Comparison of ENCODE assay signal across 1 cellular context in the genomic region with DNA sequence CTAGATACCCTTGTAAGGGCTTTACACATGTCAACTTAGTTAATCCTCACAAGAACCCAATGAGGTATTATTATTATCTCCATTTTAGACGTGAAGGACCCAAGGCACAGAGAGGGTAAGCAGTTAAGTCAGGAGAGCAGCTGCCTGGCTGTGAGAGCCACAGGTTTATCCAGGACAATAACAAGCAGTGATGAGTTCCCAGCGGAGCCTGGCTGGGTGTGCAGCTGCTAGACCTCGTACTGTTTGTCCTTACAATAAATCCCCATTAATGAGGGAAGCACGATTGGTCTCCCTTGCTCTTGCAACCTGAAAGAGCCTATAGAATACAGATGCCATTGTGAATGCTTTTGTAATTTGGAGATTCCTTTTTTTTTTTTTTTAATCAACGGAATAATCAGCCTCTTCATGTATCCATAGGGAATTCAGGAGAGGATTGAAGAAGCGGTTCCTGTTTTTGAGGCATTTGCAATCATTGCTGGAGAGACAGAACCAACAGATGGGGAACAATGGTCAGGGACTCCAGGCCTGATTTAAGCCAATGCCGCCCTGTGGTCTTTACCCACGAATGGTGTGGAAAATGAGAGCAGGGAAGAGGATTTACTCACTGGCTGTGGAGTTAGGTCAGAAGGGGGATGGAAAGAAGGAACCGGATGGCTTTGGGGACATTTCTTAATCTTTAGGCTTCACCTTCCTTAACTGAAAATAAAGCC.
TF ChIP-seq lines count a peak whose summit lies in the region.

No MANE protein-coding gene starts in this region.

TF ChIP-seq in GM23338, 12 proteins besides CTCF, POLR2A, EP300 and RAD21 (continued from another document):
- TF ChIP-seq, protein P1, sequence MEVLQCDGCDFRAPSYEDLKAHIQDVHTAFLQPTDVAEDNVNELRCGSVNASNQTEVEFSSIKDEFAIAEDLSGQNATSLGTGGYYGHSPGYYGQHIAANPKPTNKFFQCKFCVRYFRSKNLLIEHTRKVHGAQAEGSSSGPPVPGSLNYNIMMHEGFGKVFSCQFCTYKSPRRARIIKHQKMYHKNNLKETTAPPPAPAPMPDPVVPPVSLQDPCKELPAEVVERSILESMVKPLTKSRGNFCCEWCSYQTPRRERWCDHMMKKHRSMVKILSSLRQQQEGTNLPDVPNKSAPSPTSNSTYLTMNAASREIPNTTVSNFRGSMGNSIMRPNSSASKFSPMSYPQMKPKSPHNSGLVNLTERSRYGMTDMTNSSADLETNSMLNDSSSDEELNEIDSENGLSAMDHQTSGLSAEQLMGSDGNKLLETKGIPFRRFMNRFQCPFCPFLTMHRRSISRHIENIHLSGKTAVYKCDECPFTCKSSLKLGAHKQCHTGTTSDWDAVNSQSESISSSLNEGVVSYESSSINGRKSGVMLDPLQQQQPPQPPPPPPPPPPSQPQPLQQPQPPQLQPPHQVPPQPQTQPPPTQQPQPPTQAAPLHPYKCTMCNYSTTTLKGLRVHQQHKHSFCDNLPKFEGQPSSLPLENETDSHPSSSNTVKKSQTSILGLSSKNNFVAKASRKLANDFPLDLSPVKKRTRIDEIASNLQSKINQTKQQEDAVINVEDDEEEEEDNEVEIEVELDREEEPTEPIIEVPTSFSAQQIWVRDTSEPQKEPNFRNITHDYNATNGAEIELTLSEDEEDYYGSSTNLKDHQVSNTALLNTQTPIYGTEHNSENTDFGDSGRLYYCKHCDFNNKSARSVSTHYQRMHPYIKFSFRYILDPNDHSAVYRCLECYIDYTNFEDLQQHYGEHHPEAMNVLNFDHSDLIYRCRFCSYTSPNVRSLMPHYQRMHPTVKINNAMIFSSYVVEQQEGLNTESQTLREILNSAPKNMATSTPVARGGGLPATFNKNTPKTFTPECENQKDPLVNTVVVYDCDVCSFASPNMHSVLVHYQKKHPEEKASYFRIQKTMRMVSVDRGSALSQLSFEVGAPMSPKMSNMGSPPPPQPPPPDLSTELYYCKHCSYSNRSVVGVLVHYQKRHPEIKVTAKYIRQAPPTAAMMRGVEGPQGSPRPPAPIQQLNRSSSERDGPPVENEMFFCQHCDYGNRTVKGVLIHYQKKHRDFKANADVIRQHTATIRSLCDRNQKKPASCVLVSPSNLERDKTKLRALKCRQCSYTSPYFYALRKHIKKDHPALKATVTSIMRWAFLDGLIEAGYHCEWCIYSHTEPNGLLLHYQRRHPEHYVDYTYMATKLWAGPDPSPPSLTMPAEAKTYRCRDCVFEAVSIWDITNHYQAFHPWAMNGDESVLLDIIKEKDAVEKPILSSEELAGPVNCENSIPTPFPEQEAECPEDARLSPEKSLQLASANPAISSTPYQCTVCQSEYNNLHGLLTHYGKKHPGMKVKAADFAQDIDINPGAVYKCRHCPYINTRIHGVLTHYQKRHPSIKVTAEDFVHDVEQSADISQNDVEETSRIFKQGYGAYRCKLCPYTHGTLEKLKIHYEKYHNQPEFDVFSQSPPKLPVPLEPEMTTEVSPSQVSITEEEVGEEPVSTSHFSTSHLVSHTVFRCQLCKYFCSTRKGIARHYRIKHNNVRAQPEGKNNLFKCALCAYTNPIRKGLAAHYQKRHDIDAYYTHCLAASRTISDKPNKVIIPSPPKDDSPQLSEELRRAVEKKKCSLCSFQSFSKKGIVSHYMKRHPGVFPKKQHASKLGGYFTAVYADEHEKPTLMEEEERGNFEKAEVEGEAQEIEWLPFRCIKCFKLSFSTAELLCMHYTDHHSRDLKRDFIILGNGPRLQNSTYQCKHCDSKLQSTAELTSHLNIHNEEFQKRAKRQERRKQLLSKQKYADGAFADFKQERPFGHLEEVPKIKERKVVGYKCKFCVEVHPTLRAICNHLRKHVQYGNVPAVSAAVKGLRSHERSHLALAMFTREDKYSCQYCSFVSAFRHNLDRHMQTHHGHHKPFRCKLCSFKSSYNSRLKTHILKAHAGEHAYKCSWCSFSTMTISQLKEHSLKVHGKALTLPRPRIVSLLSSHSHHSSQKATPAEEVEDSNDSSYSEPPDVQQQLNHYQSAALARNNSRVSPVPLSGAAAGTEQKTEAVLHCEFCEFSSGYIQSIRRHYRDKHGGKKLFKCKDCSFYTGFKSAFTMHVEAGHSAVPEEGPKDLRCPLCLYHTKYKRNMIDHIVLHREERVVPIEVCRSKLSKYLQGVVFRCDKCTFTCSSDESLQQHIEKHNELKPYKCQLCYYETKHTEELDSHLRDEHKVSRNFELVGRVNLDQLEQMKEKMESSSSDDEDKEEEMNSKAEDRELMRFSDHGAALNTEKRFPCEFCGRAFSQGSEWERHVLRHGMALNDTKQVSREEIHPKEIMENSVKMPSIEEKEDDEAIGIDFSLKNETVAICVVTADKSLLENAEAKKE (CRISPR knock-in tag; IDR thresholded peaks at IDR 0.05): no peak
- TF ChIP-seq JUNB (IDR thresholded peaks at IDR 0.05; ENCODE audit: unreplicated experiment) (no peak), NANOG (IDR thresholded peaks at IDR 0.05; ENCODE audit: borderline replicate concordance) (no peak), EZH2phosphoT487 (IDR thresholded peaks at IDR 0.05; ENCODE audit: unreplicated experiment) (no peak), EZH2 (IDR thresholded peaks at IDR 0.05; ENCODE audit: low read depth, unreplicated experiment) (no peak), CREB1 (CRISPR knock-in tag; IDR thresholded peaks at IDR 0.05; ENCODE audit: low read depth) (no peak), ZNF331 (CRISPR knock-in tag; IDR thresholded peaks at IDR 0.05; ENCODE audit: low read depth) (no peak), POLR2AphosphoS5 (IDR thresholded peaks at IDR 0.05; ENCODE audit: low read depth) (no peak), STAT1 (IDR thresholded peaks at IDR 0.05; ENCODE audit: unreplicated experiment) (no peak)
- TF ChIP-seq, protein P2, sequence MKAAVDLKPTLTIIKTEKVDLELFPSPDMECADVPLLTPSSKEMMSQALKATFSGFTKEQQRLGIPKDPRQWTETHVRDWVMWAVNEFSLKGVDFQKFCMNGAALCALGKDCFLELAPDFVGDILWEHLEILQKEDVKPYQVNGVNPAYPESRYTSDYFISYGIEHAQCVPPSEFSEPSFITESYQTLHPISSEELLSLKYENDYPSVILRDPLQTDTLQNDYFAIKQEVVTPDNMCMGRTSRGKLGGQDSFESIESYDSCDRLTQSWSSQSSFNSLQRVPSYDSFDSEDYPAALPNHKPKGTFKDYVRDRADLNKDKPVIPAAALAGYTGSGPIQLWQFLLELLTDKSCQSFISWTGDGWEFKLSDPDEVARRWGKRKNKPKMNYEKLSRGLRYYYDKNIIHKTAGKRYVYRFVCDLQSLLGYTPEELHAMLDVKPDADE (IDR thresholded peaks at IDR 0.05): no peak
- TF ChIP-seq, protein P3, sequence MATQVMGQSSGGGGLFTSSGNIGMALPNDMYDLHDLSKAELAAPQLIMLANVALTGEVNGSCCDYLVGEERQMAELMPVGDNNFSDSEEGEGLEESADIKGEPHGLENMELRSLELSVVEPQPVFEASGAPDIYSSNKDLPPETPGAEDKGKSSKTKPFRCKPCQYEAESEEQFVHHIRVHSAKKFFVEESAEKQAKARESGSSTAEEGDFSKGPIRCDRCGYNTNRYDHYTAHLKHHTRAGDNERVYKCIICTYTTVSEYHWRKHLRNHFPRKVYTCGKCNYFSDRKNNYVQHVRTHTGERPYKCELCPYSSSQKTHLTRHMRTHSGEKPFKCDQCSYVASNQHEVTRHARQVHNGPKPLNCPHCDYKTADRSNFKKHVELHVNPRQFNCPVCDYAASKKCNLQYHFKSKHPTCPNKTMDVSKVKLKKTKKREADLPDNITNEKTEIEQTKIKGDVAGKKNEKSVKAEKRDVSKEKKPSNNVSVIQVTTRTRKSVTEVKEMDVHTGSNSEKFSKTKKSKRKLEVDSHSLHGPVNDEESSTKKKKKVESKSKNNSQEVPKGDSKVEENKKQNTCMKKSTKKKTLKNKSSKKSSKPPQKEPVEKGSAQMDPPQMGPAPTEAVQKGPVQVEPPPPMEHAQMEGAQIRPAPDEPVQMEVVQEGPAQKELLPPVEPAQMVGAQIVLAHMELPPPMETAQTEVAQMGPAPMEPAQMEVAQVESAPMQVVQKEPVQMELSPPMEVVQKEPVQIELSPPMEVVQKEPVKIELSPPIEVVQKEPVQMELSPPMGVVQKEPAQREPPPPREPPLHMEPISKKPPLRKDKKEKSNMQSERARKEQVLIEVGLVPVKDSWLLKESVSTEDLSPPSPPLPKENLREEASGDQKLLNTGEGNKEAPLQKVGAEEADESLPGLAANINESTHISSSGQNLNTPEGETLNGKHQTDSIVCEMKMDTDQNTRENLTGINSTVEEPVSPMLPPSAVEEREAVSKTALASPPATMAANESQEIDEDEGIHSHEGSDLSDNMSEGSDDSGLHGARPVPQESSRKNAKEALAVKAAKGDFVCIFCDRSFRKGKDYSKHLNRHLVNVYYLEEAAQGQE (IDR thresholded peaks at IDR 0.05; ENCODE audit: unreplicated experiment): no peak
